Comparison of ENCODE assay signal across 8 cellular contexts in genomic region chr12:4271433-4272013, GRCh38. TPM values are rescaled to one million over a fixed set of nuclear protein-coding genes. Genes with fewer than 3 reads are reported as not detected.
DNase-seq lines count a peak whose midpoint lies in the region; ATAC-seq and TF ChIP-seq lines count a peak whose summit lies in the region.

No MANE protein-coding gene starts in this region.

- BruUV-seq in MCF 10A (replicated peaks; lab: Mats Ljungman, UMichigan) = no TSS peak

- CTCF ChIA-PET in CD8-positive, alpha-beta memory T cell (lab: Charles Lee) = interaction anchor here (0.6 to 6.2 kb wide), 11 partner anchors 20 to 532 kb away, joined by 3 to 37 read pairs (median 3); no protein-coding TSS in a partner anchor
- CTCF ChIA-PET in MCF 10A (lab: Yijun Ruan, JAX) = interaction anchor here (0.7 to 3.6 kb wide), 5 partner anchors 19 to 387 kb away, joined by 3 to 19 read pairs (median 4); no protein-coding TSS in a partner anchor

- peak overlapping the region; percentile 89 to 99 (median 97) for H3K4me3 Mint-ChIP-seq in CD8-positive, alpha-beta memory T cell
- peak overlapping the region; percentile 79 for H3K4me3 Mint-ChIP-seq in MCF 10A (ENCODE audit: unreplicated experiment)

- peak overlapping the region; percentile 95 for H3K4me3 ChIP-seq in CD8-positive, alpha-beta memory T cell (ENCODE audit: low read length)
- H3K4me3 ChIP-seq in mucosa of rectum (ENCODE audit: low read length in 2 of 2) = peak overlapping the region; percentile 71 to 82
- peak overlapping the region; percentile 22 to 74 (median 66) for H3K4me3 ChIP-seq in upper lobe of left lung

- peaks cover 7% of the 10 kb centered on the region for H3K36me3 ChIP-seq in CD8-positive, alpha-beta memory T cell (ENCODE audit: insufficient read depth, low read length)
- H3K36me3 ChIP-seq in mucosa of rectum (ENCODE audit: control insufficient read depth in 2 of 2, insufficient read depth in 2 of 2, low read length in 2 of 2) = peaks cover 1 to 4% of the 10 kb centered on the region in 2 donors
- no peaks in the 10 kb centered on the region for H3K36me3 ChIP-seq in upper lobe of left lung

- POLR2A ChIA-PET in CD8-positive, alpha-beta memory T cell (lab: Charles Lee) = interaction anchor here (0.6 to 1.9 kb wide), 10 partner anchors 18 to 398 kb away, joined by 3 to 10 read pairs (median 4); partner anchors contain the start of gene PARP11
- POLR2A ChIA-PET in MCF 10A (lab: Yijun Ruan, JAX) = interaction anchor here (0.7 to 1.3 kb wide), 3 partner anchors 239 to 375 kb away, joined by 4 to 5 read pairs (median 5); no protein-coding TSS in a partner anchor

- no peak for TF ChIP-seq EP300 in upper lobe of left lung (IDR thresholded peaks at IDR 0.05)

- H3K27me3 Mint-ChIP-seq in CD8-positive, alpha-beta memory T cell = peaks cover 4 to 11% of the 10 kb centered on the region in 2 donors
- H3K27me3 Mint-ChIP-seq in MCF 10A (ENCODE audit: insufficient read depth, unreplicated experiment) = peaks cover 83% of the 10 kb centered on the region

- no peaks in the 10 kb centered on the region for H3K9me3 ChIP-seq in CD8-positive, alpha-beta memory T cell (ENCODE audit: low read length)
- H3K9me3 ChIP-seq in mucosa of rectum (ENCODE audit: control insufficient read depth in 2 of 2, low read length in 2 of 2) (no peaks in the 10 kb centered on the region), upper lobe of left lung (no peaks in the 10 kb centered on the region)

- H3K36me3 Mint-ChIP-seq in CD8-positive, alpha-beta memory T cell = peaks cover 0 to 38% (median under 1%) of the 10 kb centered on the region in 3 donors
- H3K36me3 Mint-ChIP-seq in MCF 10A (ENCODE audit: insufficient read depth, unreplicated experiment) = peaks cover 19% of the 10 kb centered on the region

- peak in 1 of 5 donors; percentile 59 for DNase-seq in CD8-positive, alpha-beta memory T cell
- DNase-seq in LoVo (ENCODE audit: low spot score) (peak; percentile 54), MCF 10A (ENCODE audit: unreplicated experiment) (no peak), upper lobe of left lung (peak; percentile 35 to 89), KBM-7 (no peak)

- peak in 1 of 4 donors; percentile 29 for TF ChIP-seq POLR2A in upper lobe of left lung (IDR thresholded peaks at IDR 0.05)

- peaks cover 3% of the 10 kb centered on the region for H3K27me3 ChIP-seq in CD8-positive, alpha-beta memory T cell (ENCODE audit: insufficient read depth, low read length, poor library complexity, severe bottlenecking)
- H3K27me3 ChIP-seq in mucosa of rectum (ENCODE audit: control insufficient read depth in 2 of 2, insufficient read depth in 2 of 2, low read length in 2 of 2) (no peaks in the 10 kb centered on the region), upper lobe of left lung (peaks cover 1 to 38% (median 20%) of the 10 kb centered on the region in 4 donors)

- H3K27ac ChIP-seq in CD8-positive, alpha-beta memory T cell (ENCODE audit: low read depth, low read length) = peak overlapping the region; percentile 94
- peak overlapping the region; percentile 93 to 96 for H3K27ac ChIP-seq in mucosa of rectum (ENCODE audit: low read depth in 2 of 2, low read length in 2 of 2)
- peak overlapping the region; percentile 64 to 92 (median 82) for H3K27ac ChIP-seq in upper lobe of left lung

- in situ Hi-C loops in KBM-7 (cut with MboI; ENCODE audit: low pct_unique_long_range_greater_than_20kb, low sequenced_read_pairs) = no loop called here

- peak overlapping the region; percentile 79 to 81 for H3K9ac ChIP-seq in mucosa of rectum (ENCODE audit: low read depth in 1 of 2, low read length in 2 of 2)

- H3K27ac Mint-ChIP-seq in CD8-positive, alpha-beta memory T cell = peak overlapping the region; percentile 96 to 100 (median 98)
- H3K27ac Mint-ChIP-seq in MCF 10A (ENCODE audit: low read depth, unreplicated experiment) = no peak overlapping the region

- TF ChIP-seq CTCF in MCF 10A (IDR thresholded peaks at IDR 0.05; ENCODE audit: unreplicated experiment) (no peak), upper lobe of left lung (IDR thresholded peaks at IDR 0.05) (no peak)

- intact Hi-C loops in MCF 10A (cut with micrococcal nuclease) = no loop called here

- ATAC-seq in GM19455 (IDR thresholded peaks at IDR 0.05; ENCODE audit: unreplicated experiment) = peak; percentile 19
- peak in 1 of 2 donors; percentile 1 for ATAC-seq in upper lobe of left lung (ENCODE audit: low FRiP score in 2 of 2)
- no peak for ATAC-seq in HG03097 (IDR thresholded peaks at IDR 0.05; ENCODE audit: low FRiP score, unreplicated experiment)

- peaks cover 28 to 48% (median 33%) of the 10 kb centered on the region in 3 donors for H3K4me1 Mint-ChIP-seq in CD8-positive, alpha-beta memory T cell
- peaks cover 12% of the 10 kb centered on the region for H3K4me1 Mint-ChIP-seq in MCF 10A (ENCODE audit: insufficient read depth, unreplicated experiment)

- H3K4me1 ChIP-seq in CD8-positive, alpha-beta memory T cell (ENCODE audit: insufficient read depth, low read length) = peaks cover 21% of the 10 kb centered on the region
- peaks cover 25 to 38% of the 10 kb centered on the region in 2 donors for H3K4me1 ChIP-seq in mucosa of rectum (ENCODE audit: control insufficient read depth in 2 of 2, insufficient read depth in 2 of 2, low read length in 2 of 2)
- H3K4me1 ChIP-seq in upper lobe of left lung = peaks cover 57 to 80% (median 65%) of the 10 kb centered on the region in 4 donors

- peaks cover 0 to 3% (median 0%) of the 10 kb centered on the region in 5 donors for H3K9me3 Mint-ChIP-seq in CD8-positive, alpha-beta memory T cell
- H3K9me3 Mint-ChIP-seq in MCF 10A (ENCODE audit: unreplicated experiment) = no peaks in the 10 kb centered on the region

- WGBS in upper lobe of left lung, 2 donors = 2% methylated on average over 31 of the region's 31 CpGs

RNA-seq across cellular contexts. Expression of gene CCND2, which starts 2.0 kb away (rescaled TPM):
- 100 to 1,000 TPM; 784 to 792 TPM for total RNA-seq in CD8-positive, alpha-beta memory T cell
- polyA plus RNA-seq in CD8-positive, alpha-beta memory T cell = 72.4 TPM
- total RNA-seq in MCF 10A (2022) (62.2 and 70.9 TPM in 2 replicates), upper lobe of left lung (100 to 1,000 TPM in 1 of 6 donors, 10 to 100 TPM in 5; 47.1 to 101 (median 64.6) TPM)

RNA-seq across cellular contexts. Expression of gene TIGAR, which starts 49.5 kb away (rescaled TPM):
- 10 to 100 TPM; 22.8 to 29.6 TPM for total RNA-seq in CD8-positive, alpha-beta memory T cell
- polyA plus RNA-seq in CD8-positive, alpha-beta memory T cell = 4.2 TPM
- total RNA-seq in MCF 10A (2022) = 44.0 and 45.8 TPM in 2 replicates
- 10 to 100 TPM in 3 of 6 donors, 1 to 10 TPM in 3; 4.9 to 19.5 (median 10.4) TPM for total RNA-seq in upper lobe of left lung

Comparison
In these comparisons a context has a peak if more than half of its experiments do, and no peak if none do; other contexts are left out.
1. DNase-seq: peak in LoVo (single experiment) and upper lobe of left lung (2 of 2); none in MCF 10A (single experiment) and KBM-7 (single experiment).
2. RNA of gene CCND2, which starts 2.0 kb away (total RNA-seq): 784 to 792 TPM in CD8-positive, alpha-beta memory T cell; 62.2 to 70.9 TPM in MCF 10A and 47.1 to 101 TPM in upper lobe of left lung; every median in the first group is over 4 times any median in the second.
3. Peak in every context shown above with its lines, with median percentiles within 50 percentile points of each other: H3K27ac ChIP-seq and H3K4me3 ChIP-seq.